ENCODE assay signal across 7 cellular contexts in the genomic region with DNA sequence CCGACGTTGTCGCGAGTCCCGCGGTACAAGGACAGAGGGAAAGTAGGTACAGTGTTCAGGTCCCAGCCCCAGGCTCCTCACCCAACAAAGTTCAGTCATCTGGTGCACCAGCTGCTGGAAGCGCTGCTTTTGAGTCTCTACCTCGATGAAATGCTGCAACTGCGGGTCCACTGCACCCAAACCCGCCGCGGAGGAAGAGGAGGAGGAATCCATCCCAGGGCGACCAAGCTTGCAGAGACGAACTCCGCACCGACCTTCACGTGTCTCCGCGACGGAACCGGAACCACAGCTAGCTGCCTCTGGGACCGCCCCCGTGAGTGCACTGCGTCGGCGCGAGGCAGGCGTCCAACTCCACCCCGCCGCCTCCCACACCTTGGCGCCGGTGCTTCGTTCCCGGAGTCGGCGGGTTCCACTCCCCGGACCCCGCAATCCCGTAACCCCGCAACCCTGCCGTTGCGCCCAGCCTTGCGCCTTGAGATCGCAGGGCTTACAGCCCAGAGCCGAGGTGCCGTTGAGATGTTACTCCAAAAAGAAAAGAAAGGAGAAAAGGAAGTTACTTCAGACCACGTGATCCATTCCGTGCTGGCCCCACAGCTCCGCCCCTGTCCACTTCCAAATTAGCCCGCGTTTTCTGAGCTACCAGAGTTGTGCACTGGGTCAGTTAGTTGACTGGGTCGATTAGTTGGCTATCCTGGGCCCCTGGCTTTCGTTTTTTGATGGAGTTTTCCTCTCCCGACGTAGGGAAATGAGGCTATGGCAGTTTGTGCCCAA. TPM values are rescaled to one million over a fixed set of nuclear protein-coding genes. Genes with fewer than 3 reads are reported as not detected.
DNase-seq lines count a peak whose midpoint lies in the region; ATAC-seq, FAIRE-seq and TF ChIP-seq lines count a peak whose summit lies in the region.

A gene with protein sequence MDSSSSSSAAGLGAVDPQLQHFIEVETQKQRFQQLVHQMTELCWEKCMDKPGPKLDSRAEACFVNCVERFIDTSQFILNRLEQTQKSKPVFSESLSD (minus strand): TSS at position 291 of the 771 bp plus-strand sequence. CDS start 78 bp downstream, at position 213.

- peak; percentile 94 for ATAC-seq in HG02938 (IDR thresholded peaks at IDR 0.05; ENCODE audit: unreplicated experiment)
- peak; percentile 98 for ATAC-seq in sciatic nerve

- intact Hi-C loops in sciatic nerve (cut with DNase I), result no loop called here

- H3K4me3 ChIP-seq in astrocyte of the cerebellum (ENCODE audit: low read depth, low read length), result peak within 1 kb of the TSS; percentile 72

- DNase-seq in GM18507 (ENCODE audit: extremely low spot score, insufficient read length, low read depth) (peak; percentile 67), NCI-H187 (lab: John Stamatoyannopoulos, UW) (peak; percentile 73 to 82), T-helper 9 cell (peak; percentile 62), astrocyte of the cerebellum (ENCODE audit: low read depth) (no peak), hippocampal formation (lab: John Stamatoyannopoulos, UW) (peak; percentile 8 to 60), sciatic nerve (ENCODE audit: low spot score) (peak; percentile 86)

- FAIRE-seq in GM18507 (lab: Jason Lieb, UNC), result peak; percentile 86

- in situ Hi-C loops in astrocyte of the cerebellum (cut with HindIII; ENCODE audit: low sequenced_read_pairs), result no loop called here

- no peak for TF ChIP-seq CTCF in astrocyte of the cerebellum (IDR thresholded peaks at IDR 0.05; ENCODE audit: low read depth, low read length, missing control alignments)

RNA-seq across cellular contexts. Expression of the gene that starts here (rescaled TPM):
- 6.1 TPM for total RNA-seq in sciatic nerve
